In genomic region chr4:96649536-96649935, GRCh38 we compare ENCODE assay signal across 17 cellular contexts.
DNase-seq lines count a peak whose midpoint lies in the region; FAIRE-seq and TF ChIP-seq lines count a peak whose summit lies in the region.
"Had no signal": no experiment of that assay in that cellular context is flagged by ENCODE, and none has a peak within 500 bp of the region (broad histone marks: within the 10 kb centered on the region; RNA-seq: fewer than 3 reads in every experiment).

No MANE protein-coding gene starts in this region.

- H3K27ac ChIP-seq in epithelial cell of prostate (no peak overlapping the region), stomach (no peak overlapping the region)
- H3K27ac ChIP-seq: hepatocyte, SK-N-MC, testis had no signal

- no peak for TF ChIP-seq POLR2A in stomach (IDR thresholded peaks at IDR 0.05)

- intact Hi-C loops in stomach (cut with DNase I; ENCODE audit: low total_unique reads): no loop called here

- H3K4me3 ChIP-seq in retinal pigment epithelial cell (ENCODE audit: low read length): no peak overlapping the region
- no peak overlapping the region for H3K4me3 ChIP-seq in stomach
- H3K4me3 ChIP-seq: hepatocyte, testis had no signal

- DNase-seq in HTR-8/SVneo (ENCODE audit: insufficient read length, low spot score) (peak; percentile 9), SW 1271 (lab: John Stamatoyannopoulos, UW) (peak; percentile 3 to 57), epithelial cell of prostate (ENCODE audit: low read depth, low spot score) (peak; percentile 1), retinal pigment epithelial cell (ENCODE audit: low read depth) (peak; percentile 51), stomach (no peak), cerebellum (ENCODE audit: low spot score) (no peak), NCI-H345 (lab: John Stamatoyannopoulos, UW) (no peak)
- DNase-seq: activated CD8-positive, alpha-beta memory T cell treated with anti-CD3 and anti-CD28 coated beads, Interleukin-2, amount 50 U/mL, for 4 hours; activated naive CD4-positive, alpha-beta T cell treated with anti-CD3 and anti-CD28 coated beads, Interleukin-2, amount 50 U/mL, for 16 hours; C1 segment of cervical spinal cord; left ventricle myocardium superior; natural killer cell; NCI-H1105; testis had no signal

- no peaks in the 10 kb centered on the region for H3K4me1 ChIP-seq in stomach
- H3K4me1 ChIP-seq: testis had no signal

- H3K36me3 ChIP-seq in stomach: no peaks in the 10 kb centered on the region

- 21 to 56% (median 25%) methylated on average over 1 of the region's 1 CpG for WGBS in stomach, 5 donors

- no peak for TF ChIP-seq EP300 in stomach (IDR thresholded peaks at IDR 0.05)

- no peak for FAIRE-seq in HTR-8/SVneo (lab: Jason Lieb, UNC)
- FAIRE-seq: GM12892 had no signal

- TF ChIP-seq CTCF in retinal pigment epithelial cell (conservative IDR thresholded peaks at IDR 0.05; ENCODE audit: low read depth, low read length) (no peak), stomach (IDR thresholded peaks at IDR 0.05) (no peak)

- peaks cover 0 to 11% (median 0%) of the 10 kb centered on the region in 4 donors for H3K9me3 ChIP-seq in stomach
- H3K9me3 ChIP-seq: testis had no signal

- no peaks in the 10 kb centered on the region for H3K27me3 ChIP-seq in stomach
- H3K27me3 ChIP-seq: hepatocyte, testis had no signal

Comparison
In these comparisons a context has a peak if more than half of its experiments do, and no peak if none do; other contexts are left out.
1. DNase-seq: peak in HTR-8/SVneo (single experiment), SW 1271 (2 of 2), epithelial cell of prostate (single experiment) and retinal pigment epithelial cell (single experiment); none in stomach (single experiment), cerebellum (single experiment) and NCI-H345 (single experiment).